14 cellular contexts compared by ENCODE assay signal in the genomic region with DNA sequence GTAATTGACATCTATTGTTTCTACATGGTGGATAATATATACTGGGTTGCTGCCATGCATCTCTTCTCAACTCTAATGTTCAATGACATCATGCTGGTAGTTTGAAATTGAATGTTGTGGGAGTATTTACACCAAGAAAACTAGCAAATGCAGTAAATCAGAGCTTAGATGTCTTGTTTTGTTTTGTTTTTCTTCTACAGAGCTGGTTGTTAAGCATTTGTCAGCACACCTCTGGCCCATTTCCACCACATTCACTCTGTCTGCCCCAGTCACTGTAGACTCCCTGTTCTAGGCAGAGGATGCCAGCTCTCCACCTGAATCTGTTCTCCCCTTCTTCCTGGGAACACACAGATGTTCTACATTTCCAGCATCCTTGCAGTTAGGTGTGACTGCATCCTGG. TPM values are rescaled to one million over a fixed set of nuclear protein-coding genes. Genes with fewer than 3 reads are reported as not detected.
DNase-seq lines count a peak whose midpoint lies in the region; ATAC-seq and TF ChIP-seq lines count a peak whose summit lies in the region.
"Had no signal": no experiment of that assay in that cellular context is flagged by ENCODE, and none has a peak within 500 bp of the region (broad histone marks: within the 10 kb centered on the region; RNA-seq: fewer than 3 reads in every experiment).

No MANE protein-coding gene starts in this region.

- H3K4me1 Mint-ChIP-seq in stimulated activated naive B cell treated with anti-CD40 and anti-IgM and Interleukin-4, amounts not matched to agents 10 μg/mL and 1 μg/mL and 100 μg/mL, for 72 hours = peaks cover 37 to 57% of the 10 kb centered on the region in 2 donors

- H3K27ac Mint-ChIP-seq in stimulated activated naive B cell treated with anti-CD40 and anti-IgM and Interleukin-4, amounts not matched to agents 10 μg/mL and 1 μg/mL and 100 μg/mL, for 72 hours = no peak overlapping the region

- intact Hi-C loops in transverse colon (cut with DNase I; ENCODE audit: low total_unique reads) = no loop called here

- H3K27ac ChIP-seq in transverse colon = no peak overlapping the region
- H3K27ac ChIP-seq: PC-9 had no signal

- H3K27me3 ChIP-seq in transverse colon = peaks cover 13% of the 10 kb centered on the region

- peaks cover 8 to 19% (median 13%) of the 10 kb centered on the region in 4 donors for H3K4me1 ChIP-seq in transverse colon
- H3K4me1 ChIP-seq: HAP-1 had no signal

- DNase-seq in GM04504 (ENCODE audit: low read depth) (peak; percentile 22), RKO (ENCODE audit: low spot score) (peak; percentile 67), fibroblast of mammary gland (ENCODE audit: low read depth) (peak; percentile 64), mucosa of gallbladder (ENCODE audit: low spot score) (peak; percentile 6), transverse colon (no peak)
- no peak for DNase-seq in stimulated activated naive B cell treated with anti-CD40 and anti-IgM and Interleukin-4, amounts not matched to agents 10 μg/mL and 1 μg/mL and 100 μg/mL, for 72 hours
- DNase-seq in stimulated activated CD4-positive, alpha-beta T cell treated with anti-CD3 and anti-CD28 coated beads, Interleukin-2, amount 100 ng/mL, for 48 hours = no peak
- DNase-seq: COR-L47, KG1, NCI-H510A treated with DMSO at 0.1 percent for 48 hours, PC-9 had no signal

- H3K4me3 ChIP-seq in fibroblast of mammary gland (ENCODE audit: control insufficient read depth, low read depth, low read length) (no peak overlapping the region), transverse colon (no peak overlapping the region)
- H3K4me3 ChIP-seq: HAP-1, PC-9 had no signal

- TF ChIP-seq EP300 in transverse colon (IDR thresholded peaks at IDR 0.05; ENCODE audit: low read depth) = no peak

- no peak overlapping the region for H3K4me3 Mint-ChIP-seq in stimulated activated naive B cell treated with anti-CD40 and anti-IgM and Interleukin-4, amounts not matched to agents 10 μg/mL and 1 μg/mL and 100 μg/mL, for 72 hours

- peaks cover 28 to 39% of the 10 kb centered on the region in 2 donors for H3K27me3 Mint-ChIP-seq in stimulated activated naive B cell treated with anti-CD40 and anti-IgM and Interleukin-4, amounts not matched to agents 10 μg/mL and 1 μg/mL and 100 μg/mL, for 72 hours

- no peak for ATAC-seq in HG03442 (IDR thresholded peaks at IDR 0.05; ENCODE audit: unreplicated experiment)
- no peak for ATAC-seq in stimulated activated naive B cell treated with anti-CD40 and anti-IgM and Interleukin-4, amounts not matched to agents 10 μg/mL and 1 μg/mL and 100 μg/mL, for 72 hours (replicated peaks)

- in situ Hi-C loops in transverse colon (cut with MboI; ENCODE audit: low pct_ligation_motif_present in 1 of 4, low pct_unique_long_range_greater_than_20kb in 1 of 4, low sequenced_read_pairs in 3 of 4) = no loop called here

- TF ChIP-seq POLR2A in transverse colon (IDR thresholded peaks at IDR 0.05) = no peak

- peaks cover 4 to 10% of the 10 kb centered on the region in 2 donors for H3K36me3 Mint-ChIP-seq in stimulated activated naive B cell treated with anti-CD40 and anti-IgM and Interleukin-4, amounts not matched to agents 10 μg/mL and 1 μg/mL and 100 μg/mL, for 72 hours

- no peaks in the 10 kb centered on the region for H3K9me3 Mint-ChIP-seq in stimulated activated naive B cell treated with anti-CD40 and anti-IgM and Interleukin-4, amounts not matched to agents 10 μg/mL and 1 μg/mL and 100 μg/mL, for 72 hours

- no peaks in the 10 kb centered on the region for H3K36me3 ChIP-seq in transverse colon
- H3K36me3 ChIP-seq: HAP-1 had no signal

- no peaks in the 10 kb centered on the region for H3K9me3 ChIP-seq in transverse colon
- H3K9me3 ChIP-seq: HAP-1, SK-N-SH had no signal

- TF ChIP-seq CTCF in fibroblast of mammary gland (conservative IDR thresholded peaks at IDR 0.05; ENCODE audit: control insufficient read depth, insufficient read depth, low read depth, low read length) = no peak
- no peak for TF ChIP-seq CTCF in transverse colon (IDR thresholded peaks at IDR 0.05)

RNA-seq across cellular contexts. Expression of a gene that starts 4.1 kb away (rescaled TPM):
- total RNA-seq in mucosa of gallbladder (8.8 TPM), transverse colon (1 to 10 TPM in 3 of 4 donors, not detected in 1; 1.4 to 3.4 (median 1.7) TPM)

Comparison
In these comparisons a context has a peak if more than half of its experiments do, and no peak if none do; other contexts are left out.
1. DNase-seq: peak in GM04504 (single experiment), RKO (single experiment), fibroblast of mammary gland (single experiment) and mucosa of gallbladder (single experiment); none in stimulated activated naive B cell treated with anti-CD40 and anti-IgM and Interleukin-4, amounts not matched to agents 10 μg/mL and 1 μg/mL and 100 μg/mL, for 72 hours (single experiment), stimulated activated CD4-positive, alpha-beta T cell treated with anti-CD3 and anti-CD28 coated beads, Interleukin-2, amount 100 ng/mL, for 48 hours (0 of 2) and transverse colon (single experiment).